Comparison of ENCODE assay signal across 8 cellular contexts in the genomic region with DNA sequence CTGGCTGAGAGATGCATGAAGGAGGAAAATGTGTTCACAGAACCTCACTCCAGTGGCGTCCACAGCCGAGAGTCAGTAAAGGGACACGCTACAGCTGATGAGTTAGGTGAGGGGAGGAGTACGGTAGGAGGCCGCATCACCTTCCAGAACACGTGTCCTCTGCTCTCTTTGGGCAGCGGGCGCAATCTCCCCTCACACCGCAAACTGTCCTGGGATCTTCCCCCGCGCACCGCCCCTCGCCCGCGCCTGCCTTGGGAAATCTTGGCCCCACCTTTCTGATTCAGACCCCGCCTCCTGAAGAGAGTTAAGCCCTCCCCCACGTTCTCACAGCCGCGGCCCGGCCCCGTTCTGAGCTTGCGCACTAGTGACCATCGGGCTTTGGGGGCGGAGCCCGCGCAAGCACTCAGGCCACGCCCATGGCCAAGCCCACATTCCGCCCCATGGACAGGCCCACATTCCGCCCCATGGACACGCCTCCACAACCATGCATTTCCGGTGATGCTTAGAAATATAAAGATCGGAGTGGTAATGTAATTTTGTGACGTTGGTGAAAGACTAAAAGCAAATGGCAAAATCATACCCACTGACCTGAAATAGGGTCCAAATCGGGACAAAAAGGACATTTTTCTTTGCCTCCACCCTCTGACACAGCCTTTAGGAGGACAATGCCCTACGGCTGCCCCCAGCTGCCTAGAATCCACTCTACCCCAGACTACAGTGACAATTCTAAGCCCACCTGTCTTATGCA. TPM values are rescaled to one million over a fixed set of nuclear protein-coding genes. Genes with fewer than 3 reads are reported as not detected.
A peak's percentile ranks its signal among the peaks of the same experiment; 100 is the strongest.
DNase-seq lines count a peak whose midpoint lies in the region; ATAC-seq, FAIRE-seq and TF ChIP-seq lines count a peak whose summit lies in the region.

No MANE protein-coding gene starts in this region.

- H3K27ac Mint-ChIP-seq in activated T-helper 17 cell treated with anti-CD3 and anti-CD28 coated beads, Interleukin-2, amount 50 U/mL, for 72 hours, result peak overlapping the region; percentile 41
- peak overlapping the region; percentile 37 to 95 (median 78) for H3K27ac Mint-ChIP-seq in naive thymus-derived CD8-positive, alpha-beta T cell
- peak overlapping the region; percentile 75 for H3K27ac Mint-ChIP-seq in stimulated activated effector memory CD8-positive, alpha-beta T cell treated with anti-CD3 and anti-CD28 coated beads, Interleukin-12 subunit alpha, Interleukin-12 subunit beta, amount 100 ng/mL, for 72 hours

- peak; percentile 91 for ATAC-seq in GM21825 (IDR thresholded peaks at IDR 0.05; ENCODE audit: unreplicated experiment)
- peak; percentile 97 for ATAC-seq in activated T-helper 17 cell treated with anti-CD3 and anti-CD28 coated beads, Interleukin-2, amount 50 U/mL, for 72 hours (replicated peaks)
- peak; percentile 93 to 95 for ATAC-seq in naive thymus-derived CD8-positive, alpha-beta T cell
- peak; percentile 97 for ATAC-seq in stimulated activated effector memory CD8-positive, alpha-beta T cell treated with anti-CD3 and anti-CD28 coated beads, Interleukin-12 subunit alpha, Interleukin-12 subunit beta, amount 100 ng/mL, for 72 hours

- H3K27me3 Mint-ChIP-seq in activated T-helper 17 cell treated with anti-CD3 and anti-CD28 coated beads, Interleukin-2, amount 50 U/mL, for 72 hours, result no peaks in the 10 kb centered on the region
- no peaks in the 10 kb centered on the region for H3K27me3 Mint-ChIP-seq in naive thymus-derived CD8-positive, alpha-beta T cell

- no peaks in the 10 kb centered on the region for H3K36me3 ChIP-seq in fibroblast of lung (ENCODE audit: control insufficient read depth, insufficient read depth, low read length)

- H3K9me3 Mint-ChIP-seq in activated T-helper 17 cell treated with anti-CD3 and anti-CD28 coated beads, Interleukin-2, amount 50 U/mL, for 72 hours, result no peaks in the 10 kb centered on the region
- no peaks in the 10 kb centered on the region for H3K9me3 Mint-ChIP-seq in naive thymus-derived CD8-positive, alpha-beta T cell
- H3K9me3 Mint-ChIP-seq in stimulated activated effector memory CD8-positive, alpha-beta T cell treated with anti-CD3 and anti-CD28 coated beads, Interleukin-12 subunit alpha, Interleukin-12 subunit beta, amount 100 ng/mL, for 72 hours, result no peaks in the 10 kb centered on the region

- peak overlapping the region; percentile 40 to 76 (median 56) for H3K4me3 ChIP-seq in fibroblast of lung (replicated peaks in 1 of 4; ENCODE audit: control extremely low read depth in 1 of 4, insufficient read depth in 1 of 4, low read depth in 3 of 4, low read length in 4 of 4)

- peak overlapping the region; percentile 13 for H3K9ac ChIP-seq in fibroblast of lung (ENCODE audit: insufficient read depth, low read length)

- H3K9me3 ChIP-seq in fibroblast of lung (ENCODE audit: control insufficient read depth, insufficient read depth, low read depth, low read length), result no peaks in the 10 kb centered on the region

- H3K4me1 ChIP-seq in fibroblast of lung (ENCODE audit: control insufficient read depth, extremely low read depth, insufficient read depth, low read length), result peaks cover 5% of the 10 kb centered on the region

- peak; percentile 90 for FAIRE-seq in RCC 7860 (lab: Jason Lieb, UNC)

- H3K4me2 ChIP-seq in fibroblast of lung (ENCODE audit: extremely low read depth, insufficient read depth, low read length), result peak overlapping the region; percentile 78

- DNase-seq in DMS153 treated with DMSO at 0.1 percent for 48 hours (lab: John Stamatoyannopoulos, UW; ENCODE audit: unreplicated experiment) (peak; percentile 97), Kasumi-1 (lab: John Stamatoyannopoulos, UW) (peak; percentile 67 to 78), RCC 7860 (ENCODE audit: low spot score) (peak; percentile 76), fibroblast of lung (ENCODE audit: low read depth in 2 of 2) (peak; percentile 79 to 90)
- peak; percentile 79 to 91 (median 87) for DNase-seq in naive thymus-derived CD8-positive, alpha-beta T cell
- DNase-seq in stimulated activated effector memory CD8-positive, alpha-beta T cell treated with anti-CD3 and anti-CD28 coated beads, Interleukin-12 subunit alpha, Interleukin-12 subunit beta, amount 100 ng/mL, for 72 hours (ENCODE audit: low spot score in 2 of 2), result peak; percentile 77 to 93

- H3K36me3 Mint-ChIP-seq in activated T-helper 17 cell treated with anti-CD3 and anti-CD28 coated beads, Interleukin-2, amount 50 U/mL, for 72 hours (ENCODE audit: low read depth), result no peaks in the 10 kb centered on the region
- no peaks in the 10 kb centered on the region for H3K36me3 Mint-ChIP-seq in naive thymus-derived CD8-positive, alpha-beta T cell
- H3K36me3 Mint-ChIP-seq in stimulated activated effector memory CD8-positive, alpha-beta T cell treated with anti-CD3 and anti-CD28 coated beads, Interleukin-12 subunit alpha, Interleukin-12 subunit beta, amount 100 ng/mL, for 72 hours, result peaks cover 5% of the 10 kb centered on the region

- no peak for TF ChIP-seq CTCF in fibroblast of lung (conservative IDR thresholded peaks at IDR 0.05 in 1 of 2, IDR thresholded peaks at IDR 0.05 in 1 of 2; ENCODE audit: low read depth in 1 of 2, low read length in 2 of 2)

- H3K79me2 ChIP-seq in fibroblast of lung (ENCODE audit: control insufficient read depth, insufficient read depth, low read length), result no peaks in the 10 kb centered on the region

- H3K27ac ChIP-seq in fibroblast of lung (ENCODE audit: insufficient read depth, low read length), result peak overlapping the region; percentile 42

- H3K4me1 Mint-ChIP-seq in activated T-helper 17 cell treated with anti-CD3 and anti-CD28 coated beads, Interleukin-2, amount 50 U/mL, for 72 hours, result peaks cover 4% of the 10 kb centered on the region
- peaks cover 3 to 16% (median 13%) of the 10 kb centered on the region in 4 donors for H3K4me1 Mint-ChIP-seq in naive thymus-derived CD8-positive, alpha-beta T cell
- peaks cover 6% of the 10 kb centered on the region for H3K4me1 Mint-ChIP-seq in stimulated activated effector memory CD8-positive, alpha-beta T cell treated with anti-CD3 and anti-CD28 coated beads, Interleukin-12 subunit alpha, Interleukin-12 subunit beta, amount 100 ng/mL, for 72 hours

- POLR2A ChIA-PET in naive thymus-derived CD8-positive, alpha-beta T cell (lab: Charles Lee), result no interaction called here

- H3K27me3 ChIP-seq in fibroblast of lung (ENCODE audit: control insufficient read depth, insufficient read depth, low read length), result no peaks in the 10 kb centered on the region

- no peaks in the 10 kb centered on the region for H4K20me1 ChIP-seq in fibroblast of lung (ENCODE audit: control insufficient read depth, extremely low read depth, insufficient read depth, low read length)

- H3K4me3 Mint-ChIP-seq in activated T-helper 17 cell treated with anti-CD3 and anti-CD28 coated beads, Interleukin-2, amount 50 U/mL, for 72 hours, result peak overlapping the region; percentile 86
- peak overlapping the region; percentile 82 to 95 (median 87) for H3K4me3 Mint-ChIP-seq in naive thymus-derived CD8-positive, alpha-beta T cell
- peak overlapping the region; percentile 83 for H3K4me3 Mint-ChIP-seq in stimulated activated effector memory CD8-positive, alpha-beta T cell treated with anti-CD3 and anti-CD28 coated beads, Interleukin-12 subunit alpha, Interleukin-12 subunit beta, amount 100 ng/mL, for 72 hours

- peak overlapping the region; percentile 89 for H2AFZ ChIP-seq in fibroblast of lung (ENCODE audit: low read length)

RNA-seq across cellular contexts. Expression of a gene that starts 13.3 kb away (rescaled TPM):
- total RNA-seq in activated T-helper 17 cell treated with anti-CD3 and anti-CD28 coated beads, Interleukin-2, amount 50 U/mL, for 72 hours, result 1 to 10 TPM in 1 of 2 donors, under 1 TPM in 1; 0.45 to 1.3 TPM
- 10.0 and 10.2 TPM in 2 replicates for total RNA-seq in fibroblast of lung
- 11.4 and 12.6 TPM in 2 replicates for polyA plus RNA-seq in fibroblast of lung
- 15.3 and 16.9 TPM in 2 replicates for polyA plus RNA-seq in fibroblast of lung (2012)
- 4.1 and 5.5 TPM in 2 replicates for polyA minus RNA-seq in fibroblast of lung (ENCODE audit: low replicate concordance)
- total RNA-seq in naive thymus-derived CD8-positive, alpha-beta T cell, result not detected
- polyA plus RNA-seq in naive thymus-derived CD8-positive, alpha-beta T cell, result under 1 TPM in 1 of 3 donors, not detected in 2; 0.14 TPM

RNA-seq across cellular contexts. Expression of a gene that starts 18.3 kb away (rescaled TPM):
- total RNA-seq in activated T-helper 17 cell treated with anti-CD3 and anti-CD28 coated beads, Interleukin-2, amount 50 U/mL, for 72 hours, result 1 to 10 TPM in 1 of 2 donors, under 1 TPM in 1; 0.39 to 2.1 TPM
- 3.9 and 5.8 TPM in 2 replicates for total RNA-seq in fibroblast of lung
- polyA plus RNA-seq in fibroblast of lung, result 16.8 and 17.1 TPM in 2 replicates
- 27.5 and 28.5 TPM in 2 replicates for polyA plus RNA-seq in fibroblast of lung (2012)
- polyA minus RNA-seq in fibroblast of lung (ENCODE audit: low replicate concordance), result 23.9 and 44.4 TPM in 2 replicates
- total RNA-seq in naive thymus-derived CD8-positive, alpha-beta T cell, result under 1 TPM in 1 of 2 experiments, not detected in 1; 0.18 TPM
- polyA plus RNA-seq in naive thymus-derived CD8-positive, alpha-beta T cell, result under 1 TPM in 2 of 3 donors, not detected in 1; 0.15 to 0.27 TPM

RNA-seq across cellular contexts. Expression of a gene that starts 28.1 kb away (rescaled TPM):
- total RNA-seq in activated T-helper 17 cell treated with anti-CD3 and anti-CD28 coated beads, Interleukin-2, amount 50 U/mL, for 72 hours, result 10 to 100 TPM; 33.2 to 52.8 TPM
- total RNA-seq in fibroblast of lung, result 24.7 and 48.9 TPM in 2 replicates
- polyA plus RNA-seq in fibroblast of lung, result 148 and 150 TPM in 2 replicates
- polyA plus RNA-seq in fibroblast of lung (2012), result 438 and 525 TPM in 2 replicates
- 418 and 761 TPM in 2 replicates for polyA minus RNA-seq in fibroblast of lung (ENCODE audit: low replicate concordance)
- 10 to 100 TPM; 22.5 to 22.8 TPM for total RNA-seq in naive thymus-derived CD8-positive, alpha-beta T cell
- polyA plus RNA-seq in naive thymus-derived CD8-positive, alpha-beta T cell, result 10 to 100 TPM; 18.6 to 39.6 (median 33.5) TPM

RNA-seq across cellular contexts. Expression of a gene that starts 47.9 kb away (rescaled TPM):
- 10 to 100 TPM; 11.2 to 19.0 TPM for total RNA-seq in activated T-helper 17 cell treated with anti-CD3 and anti-CD28 coated beads, Interleukin-2, amount 50 U/mL, for 72 hours
- total RNA-seq in fibroblast of lung, result 3.1 and 8.3 TPM in 2 replicates
- 57.6 and 68.5 TPM in 2 replicates for polyA plus RNA-seq in fibroblast of lung
- 107 and 123 TPM in 2 replicates for polyA plus RNA-seq in fibroblast of lung (2012)
- 107 and 135 TPM in 2 replicates for polyA minus RNA-seq in fibroblast of lung (ENCODE audit: low replicate concordance)
- total RNA-seq in naive thymus-derived CD8-positive, alpha-beta T cell, result 10 to 100 TPM; 14.4 to 17.0 TPM
- 10 to 100 TPM; 12.6 to 27.8 (median 16.8) TPM for polyA plus RNA-seq in naive thymus-derived CD8-positive, alpha-beta T cell

Comparison
In these comparisons a context has a peak if more than half of its experiments do, and no peak if none do; other contexts are left out.
1. Peak in every context shown above with its lines: DNase-seq, ATAC-seq, H3K4me3 ChIP-seq and H3K27ac ChIP-seq.